Comparison of ENCODE assay signal across 9 cellular contexts in the genomic region with DNA sequence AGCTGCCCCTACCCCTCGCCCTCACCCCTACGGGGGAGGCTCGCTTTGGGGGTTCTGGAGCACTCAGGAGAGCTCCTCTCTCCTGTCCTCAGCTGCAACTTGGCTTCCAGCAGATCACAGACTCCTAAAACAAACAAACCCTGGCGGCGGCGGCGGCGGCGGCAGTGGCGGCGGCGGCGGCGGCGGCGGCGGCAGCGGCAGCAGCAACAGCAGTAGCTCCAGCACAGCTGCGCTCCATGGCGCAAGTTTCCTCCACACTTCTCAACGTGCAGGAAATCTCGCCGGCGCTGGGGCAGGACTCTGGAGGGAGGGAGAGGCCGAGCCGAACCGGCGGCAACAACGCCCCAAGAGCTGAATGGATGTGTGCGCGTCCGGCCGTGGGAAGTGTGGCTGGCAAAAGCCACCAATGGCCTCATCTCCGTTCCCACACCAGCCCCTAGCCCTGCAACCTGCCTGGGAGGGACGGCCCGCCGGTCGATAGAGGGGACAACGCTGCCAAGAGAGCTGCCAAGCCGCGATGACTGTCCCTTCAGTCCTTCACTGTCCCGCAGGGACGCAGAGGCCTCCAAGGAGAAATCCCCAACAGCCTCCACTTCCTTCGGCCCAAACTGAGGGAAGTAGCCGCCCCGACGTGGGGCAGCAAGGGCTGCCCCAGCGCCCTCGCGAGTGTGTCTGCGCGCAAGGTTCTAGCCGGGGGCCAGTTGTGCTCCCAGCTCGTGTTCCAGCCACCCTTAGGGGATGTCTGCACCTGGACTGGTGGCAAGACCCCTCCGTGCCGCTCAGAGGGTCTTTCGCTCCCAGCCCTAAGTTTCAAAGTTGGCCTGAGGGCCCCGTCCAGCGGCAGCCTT. TPM values are rescaled to one million over a fixed set of nuclear protein-coding genes. Genes with fewer than 3 reads are reported as not detected.
DNase-seq lines count a peak whose midpoint lies in the region; ATAC-seq, FAIRE-seq and TF ChIP-seq lines count a peak whose summit lies in the region.
"Had no signal": no experiment of that assay in that cellular context is flagged by ENCODE, and none has a peak within 500 bp of the region (broad histone marks: within the 10 kb centered on the region; RNA-seq: fewer than 3 reads in every experiment).

No MANE protein-coding gene starts in this region.

- H3K4me3 Mint-ChIP-seq in Caco-2 (ENCODE audit: unreplicated experiment): peak overlapping the region; percentile 68
- H3K4me3 Mint-ChIP-seq in osteocyte (ENCODE audit: unreplicated experiment): peak overlapping the region; percentile 77
- no peak overlapping the region for H3K4me3 Mint-ChIP-seq in activated CD4-positive, alpha-beta T cell treated with anti-CD3 and anti-CD28 coated beads, Interleukin-2, amount 10 ng/mL, durations not matched to agents 7 days and 5 days
- H3K4me3 Mint-ChIP-seq: central memory CD8-positive, alpha-beta T cell had no signal

- no peaks in the 10 kb centered on the region for H3K36me3 Mint-ChIP-seq in Caco-2 (ENCODE audit: insufficient read depth, unreplicated experiment)
- H3K36me3 Mint-ChIP-seq in osteocyte (ENCODE audit: unreplicated experiment): no peaks in the 10 kb centered on the region
- no peaks in the 10 kb centered on the region for H3K36me3 Mint-ChIP-seq in activated CD4-positive, alpha-beta T cell treated with anti-CD3 and anti-CD28 coated beads, Interleukin-2, amount 10 ng/mL, durations not matched to agents 7 days and 5 days (ENCODE audit: low read depth)

- H3K4me3 ChIP-seq in Caco-2 (ENCODE audit: low read depth, low read length) (peak overlapping the region; percentile 42), Panc1 (ENCODE audit: low read depth in 2 of 2, low read length in 2 of 2) (peak overlapping the region; percentile 26 to 42)

- intact Hi-C loops in Caco-2 (cut with micrococcal nuclease; ENCODE audit: unreplicated experiment): no loop called here
- intact Hi-C loops in Panc1 (cut with micrococcal nuclease; ENCODE audit: unreplicated experiment): no loop called here

- in situ Hi-C loops in Panc1 (cut with HindIII; ENCODE audit: low pct_unique_long_range_greater_than_20kb, low sequenced_read_pairs): no loop called here

- DNase-seq in Caco-2 (peak; percentile 35 to 53), Panc1 (ENCODE audit: low read depth, low spot score) (no peak), frontal cortex (ENCODE audit: low spot score in 2 of 2) (peak; percentile 18 to 44), osteocyte (ENCODE audit: extremely low spot score, unreplicated experiment) (peak; percentile 82), OCI-M2 (lab: John Stamatoyannopoulos, UW; ENCODE audit: unreplicated experiment) (no peak)
- DNase-seq in activated CD4-positive, alpha-beta T cell treated with anti-CD3 and anti-CD28 coated beads, Interleukin-2, amount 10 ng/mL, durations not matched to agents 7 days and 5 days: no peak

- FAIRE-seq in frontal cortex (lab: Jason Lieb, UNC): no peak

- H3K27me3 Mint-ChIP-seq in Caco-2 (ENCODE audit: insufficient read depth, unreplicated experiment): no peaks in the 10 kb centered on the region
- H3K27me3 Mint-ChIP-seq in osteocyte (ENCODE audit: unreplicated experiment): no peaks in the 10 kb centered on the region
- H3K27me3 Mint-ChIP-seq in activated CD4-positive, alpha-beta T cell treated with anti-CD3 and anti-CD28 coated beads, Interleukin-2, amount 10 ng/mL, durations not matched to agents 7 days and 5 days: peaks cover 35% of the 10 kb centered on the region

- CTCF ChIA-PET in Caco-2 (lab: Charles Lee): no interaction called here
- CTCF ChIA-PET in Panc1 (lab: Charles Lee): no interaction called here
- CTCF ChIA-PET in activated CD4-positive, alpha-beta T cell treated with anti-CD3 and anti-CD28 coated beads, Interleukin-2, amount 10 ng/mL, durations not matched to agents 7 days and 5 days (lab: Charles Lee): no interaction called here

- POLR2A ChIA-PET in Caco-2 (lab: Charles Lee): no interaction called here
- POLR2A ChIA-PET in Panc1 (lab: Charles Lee): no interaction called here
- POLR2A ChIA-PET in activated CD4-positive, alpha-beta T cell treated with anti-CD3 and anti-CD28 coated beads, Interleukin-2, amount 10 ng/mL, durations not matched to agents 7 days and 5 days (lab: Charles Lee): no interaction called here

- BruUV-seq in Caco-2 (replicated peaks; lab: Mats Ljungman, UMichigan) (no TSS peak), Panc1 (replicated peaks; lab: Mats Ljungman, UMichigan) (no TSS peak)

- no peaks in the 10 kb centered on the region for H3K9me3 Mint-ChIP-seq in Caco-2 (ENCODE audit: unreplicated experiment)
- no peaks in the 10 kb centered on the region for H3K9me3 Mint-ChIP-seq in osteocyte (ENCODE audit: unreplicated experiment)
- H3K9me3 Mint-ChIP-seq in activated CD4-positive, alpha-beta T cell treated with anti-CD3 and anti-CD28 coated beads, Interleukin-2, amount 10 ng/mL, durations not matched to agents 7 days and 5 days: no peaks in the 10 kb centered on the region
- H3K9me3 Mint-ChIP-seq: central memory CD8-positive, alpha-beta T cell had no signal

- no peak overlapping the region for H3K27ac Mint-ChIP-seq in Caco-2 (ENCODE audit: unreplicated experiment)
- no peak overlapping the region for H3K27ac Mint-ChIP-seq in osteocyte (ENCODE audit: unreplicated experiment)
- H3K27ac Mint-ChIP-seq in activated CD4-positive, alpha-beta T cell treated with anti-CD3 and anti-CD28 coated beads, Interleukin-2, amount 10 ng/mL, durations not matched to agents 7 days and 5 days: no peak overlapping the region

- H3K4me1 ChIP-seq in Caco-2 (no peaks in the 10 kb centered on the region), Panc1 (ENCODE audit: control insufficient read depth, insufficient read depth, low read length) (no peaks in the 10 kb centered on the region; the same call in 1 of the 2 replicates)

- no peaks in the 10 kb centered on the region for H3K27me3 ChIP-seq in Caco-2 (replicated peaks; ENCODE audit: control insufficient read depth, insufficient read depth, low read length)
- no peaks in the 10 kb centered on the region for H3K27me3 ChIP-seq in Panc1 (ENCODE audit: control insufficient read depth, insufficient read depth, low read length)

- H3K4me1 Mint-ChIP-seq in Caco-2 (ENCODE audit: low read depth, unreplicated experiment) (no peaks in the 10 kb centered on the region), osteocyte (ENCODE audit: unreplicated experiment) (peaks cover 2% of the 10 kb centered on the region)
- peaks cover 2% of the 10 kb centered on the region for H3K4me1 Mint-ChIP-seq in activated CD4-positive, alpha-beta T cell treated with anti-CD3 and anti-CD28 coated beads, Interleukin-2, amount 10 ng/mL, durations not matched to agents 7 days and 5 days
- H3K4me1 Mint-ChIP-seq: central memory CD8-positive, alpha-beta T cell had no signal

- H3K36me3 ChIP-seq in Caco-2 (ENCODE audit: control insufficient read depth, insufficient read depth, low read length): no peaks in the 10 kb centered on the region
- H3K36me3 ChIP-seq in Panc1 (ENCODE audit: control insufficient read depth, insufficient read depth, low read length): no peaks in the 10 kb centered on the region

- H3K9me3 ChIP-seq in Caco-2 (no peaks in the 10 kb centered on the region), Panc1 (ENCODE audit: control insufficient read depth, insufficient read depth, low read depth, low read length) (no peaks in the 10 kb centered on the region)

- ATAC-seq in Panc1 (peak; percentile 82), HG02798 (IDR thresholded peaks at IDR 0.05; ENCODE audit: poor library complexity, unreplicated experiment) (no peak), HG02642 (IDR thresholded peaks at IDR 0.05; ENCODE audit: poor library complexity, unreplicated experiment) (no peak)

- H3K27ac ChIP-seq in Panc1 (ENCODE audit: low read length): no peak overlapping the region

- no peak for TF ChIP-seq CTCF in Caco-2 (IDR thresholded peaks at IDR 0.05; ENCODE audit: insufficient read depth in 1 of 2, low read depth in 1 of 2, low read length in 1 of 2, severe bottlenecking in 1 of 2, unreplicated experiment in 1 of 2)
- no peak for TF ChIP-seq CTCF in Panc1 (IDR thresholded peaks at IDR 0.05)
- no peak for TF ChIP-seq CTCF in osteocyte (IDR thresholded peaks at IDR 0.05)

RNA-seq across cellular contexts. Expression of a gene that starts 0.8 kb away (rescaled TPM):
- total RNA-seq in Caco-2 (2022) (0.09 and 0.12 TPM in 2 replicates), Panc1 (2021; ENCODE audit: unreplicated experiment) (0.13 TPM), frontal cortex (1.6 TPM), osteocyte (2.4 and 2.5 TPM in 2 replicates)
- 0.10 TPM for polyA plus RNA-seq in Panc1 (2012; ENCODE audit: insufficient read length)
- not detected for total RNA-seq in activated CD4-positive, alpha-beta T cell treated with anti-CD3 and anti-CD28 coated beads, Interleukin-2, amount 10 ng/mL, durations not matched to agents 7 days and 5 days

Comparison
In these comparisons a context has a peak if more than half of its experiments do, and no peak if none do; other contexts are left out.
1. DNase-seq: peak in Caco-2 (2 of 2), frontal cortex (2 of 2) and osteocyte (single experiment); none in Panc1 (single experiment), OCI-M2 (single experiment) and activated CD4-positive, alpha-beta T cell treated with anti-CD3 and anti-CD28 coated beads, Interleukin-2, amount 10 ng/mL, durations not matched to agents 7 days and 5 days (single experiment).